8 cellular contexts compared by ENCODE assay signal in the genomic region with DNA sequence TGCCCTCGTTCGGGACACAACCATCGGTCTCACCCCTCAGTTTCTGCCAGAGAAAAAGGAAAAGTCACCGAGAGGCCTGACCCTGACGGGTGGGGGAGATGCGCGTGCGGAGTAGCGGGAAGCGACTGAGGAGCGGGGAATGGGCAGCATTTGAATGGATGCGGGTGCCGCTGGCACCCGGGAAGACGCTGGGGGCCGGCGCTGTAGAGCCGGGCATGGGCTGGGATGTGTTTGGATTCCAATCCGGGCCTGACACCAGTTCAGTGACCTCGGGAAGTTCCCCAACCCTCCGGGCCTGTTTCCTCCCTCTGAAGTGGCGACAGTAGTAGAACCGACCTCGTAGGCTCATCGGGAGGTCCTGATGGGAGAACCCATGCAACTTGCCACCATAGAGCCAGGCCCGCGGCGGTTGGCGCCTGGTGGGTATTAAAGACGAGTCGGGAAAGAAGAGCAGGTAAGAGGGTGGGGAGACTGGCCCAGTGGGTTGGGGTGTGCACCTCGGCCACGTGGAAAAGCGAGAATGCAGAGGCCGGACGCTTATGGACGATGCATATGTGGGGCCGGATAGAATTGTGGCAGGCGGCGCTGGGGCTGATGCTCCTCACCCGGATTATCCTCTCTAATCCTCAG. TPM values are rescaled to one million over a fixed set of nuclear protein-coding genes. Genes with fewer than 3 reads are reported as not detected.
A peak's percentile ranks its signal among the peaks of the same experiment; 100 is the strongest.
DNase-seq lines count a peak whose midpoint lies in the region; ATAC-seq and TF ChIP-seq lines count a peak whose summit lies in the region.

No MANE protein-coding gene starts in this region.

- peaks cover 9 to 27% of the 10 kb centered on the region in 2 donors for H3K36me3 Mint-ChIP-seq in activated T-cell treated with anti-CD3 and anti-CD28 coated beads, Interleukin-2, amount 50 U/mL, for 72 hours (ENCODE audit: insufficient read depth in 2 of 2)

- H3K27ac ChIP-seq in aorta (ENCODE audit: low read depth in 1 of 2, low read length in 2 of 2) = peak overlapping the region; percentile 15 to 66

- 1 to 2% methylated on average over 41 of the region's 41 CpGs for whole genome bisulfite sequencing in aorta, 2 donors

- H3K27ac Mint-ChIP-seq in activated T-cell treated with anti-CD3 and anti-CD28 coated beads, Interleukin-2, amount 50 U/mL, for 72 hours = peak overlapping the region; percentile 88

- H3K4me1 ChIP-seq in aorta (ENCODE audit: control insufficient read depth in 1 of 2, insufficient read depth in 2 of 2, low read length in 2 of 2) = no peaks in the 10 kb centered on the region

- H3K4me1 Mint-ChIP-seq in activated T-cell treated with anti-CD3 and anti-CD28 coated beads, Interleukin-2, amount 50 U/mL, for 72 hours (ENCODE audit: low read depth) = peaks cover 70% of the 10 kb centered on the region

- DNase-seq in AG10803 (ENCODE audit: low read depth) = no peak
- DNase-seq in Jurkat, Clone E6-1 (ENCODE audit: low read depth, low spot score) = no peak
- DNase-seq in activated T-cell treated with anti-CD3 and anti-CD28 coated beads, Interleukin-2, amount 50 U/mL, for 72 hours = peak; percentile 38 to 39
- DNase-seq in glomerular visceral epithelial cell (ENCODE audit: extremely low spot score) = peak; percentile 40
- DNase-seq in posterior cingulate gyrus = peak in 6 of 10 donors; percentile 22 to 86 (median 40)
- no peak for DNase-seq in aorta
- no peak for DNase-seq in SKM-1 (lab: John Stamatoyannopoulos, UW; ENCODE audit: unreplicated experiment)

- H3K27me3 Mint-ChIP-seq in activated T-cell treated with anti-CD3 and anti-CD28 coated beads, Interleukin-2, amount 50 U/mL, for 72 hours (ENCODE audit: low read depth) = no peaks in the 10 kb centered on the region

- H3K36me3 ChIP-seq in aorta (ENCODE audit: control insufficient read depth in 1 of 2, insufficient read depth in 2 of 2, low read length in 1 of 2) = no peaks in the 10 kb centered on the region

- ATAC-seq in GM21367 (IDR thresholded peaks at IDR 0.05; ENCODE audit: unreplicated experiment) (peak; percentile 3), aorta (ENCODE audit: low FRiP score) (peak; percentile 36)
- ATAC-seq in activated T-cell treated with anti-CD3 and anti-CD28 coated beads, Interleukin-2, amount 50 U/mL, for 72 hours (replicated peaks in 1 of 2) = peak; percentile 3

- H3K9me3 Mint-ChIP-seq in activated T-cell treated with anti-CD3 and anti-CD28 coated beads, Interleukin-2, amount 50 U/mL, for 72 hours = no peaks in the 10 kb centered on the region

- no peak for TF ChIP-seq CTCF in AG10803 (conservative IDR thresholded peaks at IDR 0.05; ENCODE audit: low read length)

- no peaks in the 10 kb centered on the region for H3K27me3 ChIP-seq in aorta (ENCODE audit: control insufficient read depth in 1 of 2, insufficient read depth in 2 of 2, low read length in 1 of 2)

- peak overlapping the region; percentile 97 for H3K4me3 ChIP-seq in AG10803 (ENCODE audit: low read length)
- H3K4me3 ChIP-seq in Jurkat, Clone E6-1 (ENCODE audit: low read length) = peak overlapping the region; percentile 89
- peak overlapping the region; percentile 51 to 56 for H3K4me3 ChIP-seq in aorta (ENCODE audit: low read length in 2 of 2)

- peak overlapping the region; percentile 90 to 100 for H3K4me3 Mint-ChIP-seq in activated T-cell treated with anti-CD3 and anti-CD28 coated beads, Interleukin-2, amount 50 U/mL, for 72 hours

- intact Hi-C loops in posterior cingulate gyrus (cut with DNase I) = loop anchor here (2.0 to 10.0 kb wide), 2 partner anchors 84 to 152 kb away; no protein-coding TSS in a partner anchor
- intact Hi-C loops in aorta (cut with DNase I) = loop anchor here (2.0 to 5.0 kb wide), 4 partner anchors 40 to 86 kb away; no protein-coding TSS in a partner anchor

- H3K9me3 ChIP-seq in aorta (ENCODE audit: control insufficient read depth, low read length) = no peaks in the 10 kb centered on the region

RNA-seq across cellular contexts. Expression of a gene that starts 0.6 kb away (rescaled TPM):
- 52.6 TPM for polyA plus RNA-seq in Jurkat, Clone E6-1 (2012; ENCODE audit: insufficient read depth, insufficient read length)
- total RNA-seq in activated T-cell treated with anti-CD3 and anti-CD28 coated beads, Interleukin-2, amount 50 U/mL, for 72 hours = 10 to 100 TPM; 55.6 to 70.5 TPM
- total RNA-seq in aorta = 10 to 100 TPM; 30.3 to 32.4 TPM
- polyA plus RNA-seq in aorta = 1 to 10 TPM; 3.0 to 9.1 TPM

Comparison
In these comparisons a context has a peak if more than half of its experiments do, and no peak if none do; other contexts are left out.
1. DNase-seq: peak in activated T-cell treated with anti-CD3 and anti-CD28 coated beads, Interleukin-2, amount 50 U/mL, for 72 hours (2 of 2), glomerular visceral epithelial cell (single experiment) and posterior cingulate gyrus (6 of 10); none in AG10803 (single experiment), Jurkat, Clone E6-1 (single experiment), aorta (0 of 2) and SKM-1 (single experiment).
2. Peak in every context shown above with its lines, with median percentiles within 50 percentile points of each other: H3K4me3 ChIP-seq and ATAC-seq.